ENCODE assay signal across 9 cellular contexts in the genomic region with DNA sequence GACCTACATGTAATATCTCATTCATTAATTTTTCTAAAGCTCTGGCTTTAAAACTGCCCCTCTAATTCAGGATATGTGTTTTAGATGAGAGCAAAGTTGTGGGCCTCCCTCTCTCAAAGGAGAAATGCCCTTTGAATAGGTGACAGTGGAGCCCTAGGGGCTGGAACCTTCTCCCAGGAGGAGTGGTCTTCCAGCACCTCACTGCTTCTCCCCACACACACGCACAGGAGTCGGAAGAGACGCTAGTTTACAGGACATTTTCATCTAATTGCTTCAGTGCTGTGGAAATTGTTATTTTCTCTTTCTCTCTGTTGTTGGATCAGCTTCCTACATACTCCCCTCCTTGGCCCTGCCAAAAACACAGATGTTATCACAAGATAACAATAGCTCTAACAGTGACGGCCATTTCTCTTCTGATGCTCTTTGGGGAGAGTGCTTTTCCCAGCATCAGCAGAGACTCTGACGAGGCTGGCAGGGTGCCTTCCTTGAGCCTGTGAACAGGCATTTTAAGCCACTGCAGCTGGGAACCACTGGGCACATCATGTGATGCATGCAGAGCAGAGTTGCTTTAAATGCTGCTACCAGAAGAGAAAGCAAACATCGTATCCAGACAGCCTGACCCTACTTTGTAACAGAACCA.
DNase-seq lines count a peak whose midpoint lies in the region; ATAC-seq and TF ChIP-seq lines count a peak whose summit lies in the region.
"Had no signal": no experiment of that assay in that cellular context is flagged by ENCODE, and none has a peak within 500 bp of the region (broad histone marks: within the 10 kb centered on the region; RNA-seq: fewer than 3 reads in every experiment).

No MANE protein-coding gene starts in this region.

- H3K4me1 ChIP-seq in iPS-18a (ENCODE audit: control insufficient read depth, low read depth, low read length) (peaks cover 55% of the 10 kb centered on the region), stomach (peaks cover 4 to 13% (median 7%) of the 10 kb centered on the region in 4 donors)

- no peak overlapping the region for H3K9ac ChIP-seq in iPS-18a (ENCODE audit: low read length)

- TF ChIP-seq EP300 in stomach (IDR thresholded peaks at IDR 0.05) = no peak

- TF ChIP-seq CTCF in stomach (IDR thresholded peaks at IDR 0.05) = no peak

- no peak for TF ChIP-seq POLR2A in stomach (IDR thresholded peaks at IDR 0.05)

- H3K27me3 ChIP-seq in iPS-18a (ENCODE audit: control insufficient read depth, insufficient read depth, low read length) = peaks cover 7% of the 10 kb centered on the region
- H3K27me3 ChIP-seq in stomach = no peaks in the 10 kb centered on the region

- H3K4me3 ChIP-seq in iPS-18a (ENCODE audit: low read length) (peak overlapping the region; percentile 11), stomach (peak overlapping the region in 1 of 4 donors; percentile 8)

- WGBS in stomach, 5 donors = 31 to 61% (median 49%) methylated on average over 6 of the region's 6 CpGs

- H3K27ac ChIP-seq in caudate nucleus (ENCODE audit: low read depth, low read length) = peak overlapping the region; percentile 86
- H3K27ac ChIP-seq in iPS-18a (ENCODE audit: low read length) = no peak overlapping the region
- H3K27ac ChIP-seq in stomach = peak overlapping the region; percentile 4 to 68 (median 53)

- H3K36me3 ChIP-seq in iPS-18a (ENCODE audit: control insufficient read depth, low read depth, low read length) (no peaks in the 10 kb centered on the region), stomach (no peaks in the 10 kb centered on the region)

- H3K9me3 ChIP-seq in iPS-18a (ENCODE audit: control insufficient read depth, low read depth, low read length) = no peaks in the 10 kb centered on the region
- H3K9me3 ChIP-seq in stomach = no peaks in the 10 kb centered on the region

- intact Hi-C loops in stomach (cut with DNase I; ENCODE audit: low total_unique reads) = no loop called here

- ATAC-seq in HG02759 (IDR thresholded peaks at IDR 0.05; ENCODE audit: unreplicated experiment) = no peak
- ATAC-seq in HG02885 (IDR thresholded peaks at IDR 0.05; ENCODE audit: poor library complexity, unreplicated experiment) = no peak
- no peak for ATAC-seq in HG03097 (IDR thresholded peaks at IDR 0.05; ENCODE audit: low FRiP score, unreplicated experiment)
- no peak for ATAC-seq in GM21717 (IDR thresholded peaks at IDR 0.05; ENCODE audit: unreplicated experiment)

- DNase-seq in NCI-H2227 treated with DMSO at 0.1 percent for 48 hours (lab: John Stamatoyannopoulos, UW) = peak; percentile 66
- DNase-seq in caudate nucleus (lab: John Stamatoyannopoulos, UW) = peak in 59 of 61 donors; percentile 20 to 93 (median 76)
- no peak for DNase-seq in stomach
- DNase-seq: activated naive CD4-positive, alpha-beta T cell had no signal
